Comparison of ENCODE assay signal across 28 cellular contexts in genomic region chr5:35172526-35172925, GRCh38. TPM values are rescaled to one million over a fixed set of nuclear protein-coding genes. Genes with fewer than 3 reads are reported as not detected.
"Had no signal": no experiment of that assay in that cellular context is flagged by ENCODE, and none has a peak within 500 bp of the region (broad histone marks: within the 10 kb centered on the region; RNA-seq: fewer than 3 reads in every experiment).

No MANE protein-coding gene starts in this region.

- DNase-seq: activated CD4-positive, alpha-beta memory T cell treated with anti-CD3 and anti-CD28 coated beads, Interleukin-2, amount 10 ng/mL, durations not matched to agents 7 days and 5 days; activated CD4-positive, alpha-beta T cell treated with anti-CD3 and anti-CD28 coated beads for 36 hours; activated CD4-positive, alpha-beta T cell treated with anti-CD3 and anti-CD28 coated beads, Interleukin-2, amount 50 U/mL, for 1 hour; activated gamma-delta T cell treated with Interleukin-2 at 50 U/mL for 16 hours; activated naive CD4-positive, alpha-beta T cell treated with anti-CD3 and anti-CD28 coated beads, Interleukin-2, amount 10 ng/mL, durations not matched to agents 7 days and 5 days; activated naive CD8-positive, alpha-beta T cell treated with anti-CD3 and anti-CD28 coated beads for 36 hours; activated T-cell treated with anti-CD3 and anti-CD28 coated beads for 4 hours; activated T-cell treated with anti-CD3 and anti-CD28 coated beads, Interleukin-2, amount 50 U/mL, for 48 hours; brain microvascular endothelial cell; Kasumi-1; KBM-7; NCI-H1092 treated with DMSO at 0.1 percent for 48 hours; NCI-H1417 treated with DMSO at 0.1 percent for 48 hours; NCI-H1694; NCI-H2029 treated with DMSO at 0.1 percent for 48 hours; NCI-H446; NCI-H524; Peyer's patch; Right ventricle myocardium superior; SJCRH30; SK-N-SH; T-helper 1 cell; WERI-Rb-1 had no signal

- H3K27ac ChIP-seq: brain microvascular endothelial cell, cardiac muscle cell, RWPE1, SJCRH30, WERI-Rb-1 had no signal

- H3K9me3 Mint-ChIP-seq: activated CD4-positive, alpha-beta memory T cell treated with anti-CD3 and anti-CD28 coated beads, Interleukin-2, amount 10 ng/mL, durations not matched to agents 7 days and 5 days had no signal

- H3K4me2 ChIP-seq: SK-N-SH had no signal

- H3K27ac Mint-ChIP-seq: activated CD4-positive, alpha-beta memory T cell treated with anti-CD3 and anti-CD28 coated beads, Interleukin-2, amount 10 ng/mL, durations not matched to agents 7 days and 5 days; activated CD4-positive, alpha-beta T cell treated with anti-CD3 and anti-CD28 coated beads for 36 hours; activated naive CD4-positive, alpha-beta T cell treated with anti-CD3 and anti-CD28 coated beads, Interleukin-2, amount 10 ng/mL, durations not matched to agents 7 days and 5 days; activated naive CD8-positive, alpha-beta T cell treated with anti-CD3 and anti-CD28 coated beads for 36 hours; activated T-helper 2 cell treated with anti-CD3 and anti-CD28 coated beads, Interferon-gamma antibody, Interleukin-2, Interleukin-4, amounts not matched to agents 10 μg/mL and 5 μg/mL and 100 μg/mL, durations not matched to agents 14 hours and 24 hours and 36 hours had no signal

- H3K36me3 ChIP-seq: brain microvascular endothelial cell, cardiac muscle cell, Peyer's patch, SJCRH30, WERI-Rb-1 had no signal

- H3K9me3 ChIP-seq: Peyer's patch had no signal

- H3K27me3 ChIP-seq: brain microvascular endothelial cell, cardiac muscle cell, Peyer's patch, SJCRH30 had no signal

- H3K36me3 Mint-ChIP-seq: activated naive CD4-positive, alpha-beta T cell treated with anti-CD3 and anti-CD28 coated beads, Interleukin-2, amount 10 ng/mL, durations not matched to agents 7 days and 5 days; activated naive CD8-positive, alpha-beta T cell treated with anti-CD3 and anti-CD28 coated beads for 36 hours had no signal

- H3K4me3 ChIP-seq: cardiac muscle cell, Peyer's patch, SJCRH30 had no signal

- H3K9ac ChIP-seq: SK-N-SH had no signal

- H3K4me1 ChIP-seq: SJCRH30 had no signal

- H3K4me1 Mint-ChIP-seq: activated CD4-positive, alpha-beta memory T cell treated with anti-CD3 and anti-CD28 coated beads, Interleukin-2, amount 10 ng/mL, durations not matched to agents 7 days and 5 days; activated CD4-positive, alpha-beta T cell treated with anti-CD3 and anti-CD28 coated beads for 36 hours; activated naive CD4-positive, alpha-beta T cell treated with anti-CD3 and anti-CD28 coated beads, Interleukin-2, amount 10 ng/mL, durations not matched to agents 7 days and 5 days; activated naive CD8-positive, alpha-beta T cell treated with anti-CD3 and anti-CD28 coated beads for 36 hours had no signal

- H3K4me3 Mint-ChIP-seq: activated CD4-positive, alpha-beta memory T cell treated with anti-CD3 and anti-CD28 coated beads, Interleukin-2, amount 10 ng/mL, durations not matched to agents 7 days and 5 days; activated CD4-positive, alpha-beta T cell treated with anti-CD3 and anti-CD28 coated beads for 36 hours; activated naive CD4-positive, alpha-beta T cell treated with anti-CD3 and anti-CD28 coated beads, Interleukin-2, amount 10 ng/mL, durations not matched to agents 7 days and 5 days; activated naive CD8-positive, alpha-beta T cell treated with anti-CD3 and anti-CD28 coated beads for 36 hours had no signal

- ATAC-seq: activated CD4-positive, alpha-beta T cell treated with anti-CD3 and anti-CD28 coated beads for 36 hours had no signal

RNA-seq across cellular contexts. Expression of gene PRLR, which starts 57.8 kb away (rescaled TPM):
- total RNA-seq: activated CD4-positive, alpha-beta memory T cell treated with anti-CD3 and anti-CD28 coated beads, Interleukin-2, amount 10 ng/mL, durations not matched to agents 7 days and 5 days; activated CD8-positive, alpha-beta memory T cell treated with anti-CD3 and anti-CD28 coated beads for 36 hours; activated naive CD8-positive, alpha-beta T cell treated with anti-CD3 and anti-CD28 coated beads for 36 hours; activated T-helper 2 cell treated with anti-CD3 and anti-CD28 coated beads, Interferon-gamma antibody, Interleukin-2, Interleukin-4, amounts not matched to agents 10 μg/mL and 5 μg/mL and 100 μg/mL, durations not matched to agents 14 hours and 24 hours and 36 hours; SJCRH30; T-helper 2 cell treated with Interferon-gamma antibody and Interleukin-4, amounts not matched to agents 100 ng/mL and 5 ng/mL, for 36 hours had no signal
- polyA plus RNA-seq: cardiac muscle cell had no signal
